Comparison of ENCODE assay signal across 11 cellular contexts in genomic region chr3:23421811-23422510, GRCh38.
DNase-seq lines count a peak whose midpoint lies in the region; ATAC-seq and TF ChIP-seq lines count a peak whose summit lies in the region.
"Had no signal": no experiment of that assay in that cellular context is flagged by ENCODE, and none has a peak within 500 bp of the region (broad histone marks: within the 10 kb centered on the region; RNA-seq: fewer than 3 reads in every experiment).

No MANE protein-coding gene starts in this region.

- peaks cover 20% of the 10 kb centered on the region for H3K79me2 ChIP-seq in hepatocyte

- H2AFZ ChIP-seq in hepatocyte: no peak overlapping the region

- peak; percentile 12 to 13 for DNase-seq in cardiac fibroblast (ENCODE audit: low read depth in 2 of 2)
- DNase-seq in lower lobe of right lung: no peak
- DNase-seq in hepatocyte (ENCODE audit: low spot score): no peak
- DNase-seq in SJCRH30: no peak
- no peak for DNase-seq in central memory CD4-positive, alpha-beta T cell
- DNase-seq: NCI-H1105 treated with DMSO at 0.1 percent for 48 hours, T-helper 2 cell had no signal

- H3K36me3 ChIP-seq in lower lobe of right lung (no peaks in the 10 kb centered on the region), hepatocyte (replicated peaks; ENCODE audit: insufficient read depth, low read depth) (no peaks in the 10 kb centered on the region), SJCRH30 (no peaks in the 10 kb centered on the region)

- H3K27ac ChIP-seq in lower lobe of right lung (no peak overlapping the region), hepatocyte (no peak overlapping the region), SJCRH30 (no peak overlapping the region)
- H3K27ac ChIP-seq: C4-2B had no signal

- no peak for TF ChIP-seq CTCF in cardiac fibroblast (IDR thresholded peaks at IDR 0.05; ENCODE audit: low read depth, low read length)
- no peak for TF ChIP-seq CTCF in lower lobe of right lung (IDR thresholded peaks at IDR 0.05)
- TF ChIP-seq CTCF in hepatocyte (IDR thresholded peaks at IDR 0.05; ENCODE audit: poor library complexity): no peak

- ATAC-seq in GM18858 (IDR thresholded peaks at IDR 0.05; ENCODE audit: unreplicated experiment) (peak; percentile 26), GM21528 (IDR thresholded peaks at IDR 0.05; ENCODE audit: low FRiP score, unreplicated experiment) (peak; percentile 52), HG03095 (IDR thresholded peaks at IDR 0.05; ENCODE audit: unreplicated experiment) (peak; percentile 41), lower lobe of right lung (no peak)

- no peaks in the 10 kb centered on the region for H3K9me3 ChIP-seq in lower lobe of right lung
- H3K9me3 ChIP-seq in hepatocyte (ENCODE audit: low read depth): no peaks in the 10 kb centered on the region
- H3K9me3 ChIP-seq in SJCRH30 (replicated peaks): no peaks in the 10 kb centered on the region

- H3K9me2 ChIP-seq in hepatocyte (replicated peaks; ENCODE audit: insufficient read depth): no peaks in the 10 kb centered on the region

- intact Hi-C loops in lower lobe of right lung (cut with DNase I): no loop called here

- no peaks in the 10 kb centered on the region for H3K27me3 ChIP-seq in lower lobe of right lung (ENCODE audit: low read depth)
- H3K27me3 ChIP-seq in hepatocyte: no peaks in the 10 kb centered on the region
- H3K27me3 ChIP-seq in SJCRH30: no peaks in the 10 kb centered on the region

- H3K4me1 ChIP-seq in lower lobe of right lung: peaks cover 10% of the 10 kb centered on the region
- no peaks in the 10 kb centered on the region for H3K4me1 ChIP-seq in hepatocyte (ENCODE audit: insufficient read depth)
- H3K4me1 ChIP-seq in SJCRH30: no peaks in the 10 kb centered on the region

- H4K20me1 ChIP-seq in hepatocyte (ENCODE audit: insufficient read depth, poor library complexity, severe bottlenecking): peaks cover 5% of the 10 kb centered on the region

- H3K4me2 ChIP-seq in hepatocyte: no peak overlapping the region

- WGBS in hepatocyte (ENCODE audit: low lambda C conversion rate, missing lambda C conversion rate): 92% methylated on average over 3 of the region's 3 CpGs

- H3K4me3 ChIP-seq in cardiac fibroblast (replicated peaks in 1 of 2; ENCODE audit: low read depth in 2 of 2, low read length in 2 of 2): no peak overlapping the region
- no peak overlapping the region for H3K4me3 ChIP-seq in lower lobe of right lung
- H3K4me3 ChIP-seq in hepatocyte: no peak overlapping the region
- H3K4me3 ChIP-seq in SJCRH30: no peak overlapping the region

Comparison
In these comparisons a context has a peak if more than half of its experiments do, and no peak if none do; other contexts are left out.
1. ATAC-seq: peak in GM18858 (single experiment), GM21528 (single experiment) and HG03095 (single experiment); none in lower lobe of right lung (0 of 2).
2. DNase-seq: peak in cardiac fibroblast (2 of 2); none in lower lobe of right lung (single experiment), hepatocyte (single experiment), SJCRH30 (0 of 2) and central memory CD4-positive, alpha-beta T cell (single experiment).